Comparison of ENCODE assay signal across 16 cellular contexts in the genomic region with DNA sequence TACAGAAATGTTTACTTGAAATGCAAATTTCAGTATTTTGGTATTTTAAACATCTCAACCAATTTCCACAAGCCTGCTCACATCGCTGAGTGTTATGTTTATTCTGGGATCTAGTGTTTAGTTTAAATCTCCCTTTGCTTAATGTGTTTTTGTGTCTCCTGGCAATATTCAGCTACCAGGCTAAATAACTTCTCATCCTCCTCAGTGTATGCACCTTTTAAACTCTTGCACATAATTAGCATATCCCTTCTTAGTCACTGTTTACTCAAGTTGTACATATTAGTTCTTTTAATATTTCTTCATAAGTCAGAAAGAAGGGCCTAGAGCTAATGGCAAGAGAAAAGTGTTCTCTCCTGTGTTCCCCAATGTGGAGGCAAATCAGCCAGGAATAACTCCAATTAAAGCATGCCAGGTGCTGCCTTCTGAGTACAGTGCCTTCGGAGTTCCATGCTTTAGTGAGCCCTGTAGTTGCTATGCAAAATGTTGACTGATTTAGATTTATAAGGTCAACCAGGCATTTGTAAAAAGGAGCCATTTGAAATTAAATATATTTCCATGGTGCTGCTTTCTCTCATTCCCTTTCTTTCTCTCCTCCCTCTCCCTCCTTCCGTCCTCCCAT.
A peak's percentile ranks its signal among the peaks of the same experiment; 100 is the strongest.
DNase-seq lines count a peak whose midpoint lies in the region; ATAC-seq, FAIRE-seq and TF ChIP-seq lines count a peak whose summit lies in the region.
"Had no signal": no experiment of that assay in that cellular context is flagged by ENCODE, and none has a peak within 500 bp of the region (broad histone marks: within the 10 kb centered on the region; RNA-seq: fewer than 3 reads in every experiment).

No MANE protein-coding gene starts in this region.

- no peaks in the 10 kb centered on the region for H4K20me1 ChIP-seq in astrocyte (ENCODE audit: insufficient read depth, low read length)

- H2AFZ ChIP-seq in astrocyte (ENCODE audit: low read depth, low read length), result no peak overlapping the region

- no peak overlapping the region for H3K4me3 Mint-ChIP-seq in astrocyte (ENCODE audit: unreplicated experiment)

- POLR2A ChIA-PET in A673 (lab: Charles Lee; ENCODE audit: low non-redundant PET), result interaction anchor here (0.7 kb wide), 1 partner anchor 141 kb away, joined by 4 read pairs; no protein-coding TSS in a partner anchor

- H3K27ac Mint-ChIP-seq in astrocyte (ENCODE audit: unreplicated experiment), result no peak overlapping the region
- no peak overlapping the region for H3K27ac Mint-ChIP-seq in activated naive CD4-positive, alpha-beta T cell treated with anti-CD3 and anti-CD28 coated beads, Interleukin-2, amount 50 U/mL, for 72 hours

- H3K4me3 ChIP-seq in A673 (ENCODE audit: low read depth, low read length, poor library complexity, severe bottlenecking) (no peak overlapping the region), astrocyte (ENCODE audit: insufficient read depth, low read depth, low read length) (no peak overlapping the region), ascending aorta (no peak overlapping the region)
- H3K4me3 ChIP-seq: A549 had no signal

- no peaks in the 10 kb centered on the region for H3K79me2 ChIP-seq in astrocyte (ENCODE audit: insufficient read depth, low read length)

- DNase-seq in A673 (ENCODE audit: low spot score) (no peak), M059J (ENCODE audit: low read depth) (peak; percentile 22), astrocyte (ENCODE audit: low read depth) (peak; percentile 25), fibroblast of peridontal ligament (ENCODE audit: extremely low read depth) (peak; percentile 46), ascending aorta (ENCODE audit: low spot score in 2 of 2) (no peak), NCI-H2227 treated with DMSO at 0.1 percent for 48 hours (lab: John Stamatoyannopoulos, UW) (no peak)
- no peak for DNase-seq in activated naive CD4-positive, alpha-beta T cell treated with anti-CD3 and anti-CD28 coated beads, Interleukin-2, amount 50 U/mL, for 72 hours (ENCODE audit: low spot score in 2 of 2)
- DNase-seq in stimulated activated CD4-positive, alpha-beta T cell treated with anti-CD3 and anti-CD28 coated beads, Interleukin-4, amount 100 ng/mL, for 24 hours, result no peak
- DNase-seq: AML-193, Caco-2, DMS53, NCI-H1092 treated with DMSO at 0.1 percent for 48 hours, NCI-H1930, NCI-H524 had no signal

- BruUV-seq in A673 (replicated peaks; lab: Mats Ljungman, UMichigan), result no TSS peak

- ATAC-seq in activated naive CD4-positive, alpha-beta T cell treated with anti-CD3 and anti-CD28 coated beads, Interleukin-2, amount 50 U/mL, for 72 hours, result no peak
- ATAC-seq: A549 had no signal

- H3K4me2 ChIP-seq in astrocyte (ENCODE audit: low read length), result no peak overlapping the region
- H3K4me2 ChIP-seq: A549 had no signal

- H3K27ac ChIP-seq in A673 (ENCODE audit: low read depth, low read length, poor library complexity, severe bottlenecking), result peak overlapping the region; percentile 97
- H3K27ac ChIP-seq in astrocyte (ENCODE audit: low read depth, low read length), result no peak overlapping the region
- H3K27ac ChIP-seq in ascending aorta, result no peak overlapping the region
- H3K27ac ChIP-seq: A549 had no signal

- CTCF ChIA-PET in A673 (lab: Charles Lee), result no interaction called here

- intact Hi-C loops in A673 (cut with micrococcal nuclease; ENCODE audit: unreplicated experiment) (no loop called here), ascending aorta (cut with DNase I) (no loop called here)

- no peaks in the 10 kb centered on the region for H3K9me3 Mint-ChIP-seq in astrocyte (ENCODE audit: unreplicated experiment)
- H3K9me3 Mint-ChIP-seq in activated naive CD4-positive, alpha-beta T cell treated with anti-CD3 and anti-CD28 coated beads, Interleukin-2, amount 50 U/mL, for 72 hours, result no peaks in the 10 kb centered on the region

- peaks cover 5% of the 10 kb centered on the region for H3K4me1 Mint-ChIP-seq in astrocyte (ENCODE audit: low read depth, unreplicated experiment)

- H3K9ac ChIP-seq in astrocyte (ENCODE audit: low read length), result no peak overlapping the region

- TF ChIP-seq CTCF in A673 (conservative IDR thresholded peaks at IDR 0.05; ENCODE audit: low read depth, low read length), result no peak
- TF ChIP-seq CTCF in astrocyte (IDR thresholded peaks at IDR 0.05; ENCODE audit: insufficient read depth, low read depth, low read length), result no peak
- TF ChIP-seq CTCF in ascending aorta (IDR thresholded peaks at IDR 0.05), result no peak

- H3K9me3 ChIP-seq in A673 (ENCODE audit: low read depth, low read length, poor library complexity, severe bottlenecking) (no peaks in the 10 kb centered on the region), astrocyte (ENCODE audit: insufficient read depth, low read depth, low read length) (no peaks in the 10 kb centered on the region), ascending aorta (no peaks in the 10 kb centered on the region)
- H3K9me3 ChIP-seq: A549, Caco-2 had no signal

- no peak for FAIRE-seq in astrocyte (lab: Jason Lieb, UNC)
- FAIRE-seq: A549, GM12892 had no signal

- H3K4me1 ChIP-seq in A673 (ENCODE audit: insufficient read depth, low read length, poor library complexity, severe bottlenecking) (peaks cover 56% of the 10 kb centered on the region), astrocyte (ENCODE audit: insufficient read depth, low read length) (peaks cover 4% of the 10 kb centered on the region), ascending aorta (no peaks in the 10 kb centered on the region)
- H3K4me1 ChIP-seq: A549, Caco-2 had no signal

- H3K36me3 Mint-ChIP-seq in astrocyte (ENCODE audit: low read depth, unreplicated experiment), result no peaks in the 10 kb centered on the region
- no peaks in the 10 kb centered on the region for H3K36me3 Mint-ChIP-seq in activated naive CD4-positive, alpha-beta T cell treated with anti-CD3 and anti-CD28 coated beads, Interleukin-2, amount 50 U/mL, for 72 hours

- H3K27me3 ChIP-seq in A673 (replicated peaks; ENCODE audit: insufficient read depth, low read depth, low read length, poor library complexity) (no peaks in the 10 kb centered on the region), astrocyte (ENCODE audit: insufficient read depth, low read length) (no peaks in the 10 kb centered on the region), ascending aorta (no peaks in the 10 kb centered on the region)

- H3K36me3 ChIP-seq in A673 (ENCODE audit: insufficient read depth, low read length, poor library complexity, severe bottlenecking) (no peaks in the 10 kb centered on the region), astrocyte (ENCODE audit: insufficient read depth, low read length) (no peaks in the 10 kb centered on the region), ascending aorta (no peaks in the 10 kb centered on the region)

- no peaks in the 10 kb centered on the region for H3K27me3 Mint-ChIP-seq in astrocyte (ENCODE audit: low read depth, unreplicated experiment)

Comparison
In these comparisons a context has a peak if more than half of its experiments do, and no peak if none do; other contexts are left out.
1. DNase-seq: peak in M059J (single experiment), astrocyte (single experiment) and fibroblast of peridontal ligament (single experiment); none in A673 (single experiment), ascending aorta (0 of 2), activated naive CD4-positive, alpha-beta T cell treated with anti-CD3 and anti-CD28 coated beads, Interleukin-2, amount 50 U/mL, for 72 hours (0 of 2), stimulated activated CD4-positive, alpha-beta T cell treated with anti-CD3 and anti-CD28 coated beads, Interleukin-4, amount 100 ng/mL, for 24 hours (single experiment) and NCI-H2227 treated with DMSO at 0.1 percent for 48 hours (single experiment).